Comparison of ENCODE assay signal across 8 cellular contexts in the genomic region with DNA sequence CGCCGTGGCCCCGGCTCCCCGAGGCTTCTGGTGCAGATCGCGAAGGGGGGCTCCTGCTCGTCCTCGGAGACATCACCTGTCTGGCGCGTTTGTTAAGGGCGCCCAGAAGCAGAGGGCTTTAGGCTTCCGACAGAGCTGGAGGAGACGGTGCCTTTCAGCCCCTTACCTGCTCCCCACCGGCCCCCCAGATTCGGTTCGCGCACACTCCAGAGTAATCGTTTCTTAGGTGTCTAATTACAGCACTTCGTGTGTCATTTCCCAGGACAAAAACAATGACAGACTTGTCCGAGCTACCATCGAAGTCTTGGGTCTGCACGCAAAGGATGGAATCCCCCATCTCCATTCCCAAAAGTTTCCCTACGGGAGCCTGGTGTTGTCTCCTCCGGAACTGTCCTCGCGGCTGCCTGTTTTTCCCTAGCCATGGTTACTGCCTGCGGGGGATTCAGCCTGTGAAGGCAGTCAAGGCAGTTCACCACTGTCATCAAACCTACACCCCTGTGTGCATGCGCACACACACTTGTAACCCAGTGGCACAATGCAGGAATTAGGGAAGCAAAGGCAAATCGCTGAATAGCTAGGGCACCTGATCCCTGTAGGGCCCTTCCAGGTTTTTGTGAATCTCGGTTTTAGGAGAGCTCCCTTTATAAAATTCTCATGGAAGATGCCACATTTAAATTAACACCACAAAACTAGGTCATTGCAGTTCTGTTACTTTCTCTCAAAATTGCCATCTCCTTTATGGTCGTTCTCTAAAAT. TPM values are rescaled to one million over a fixed set of nuclear protein-coding genes. Genes with fewer than 3 reads are reported as not detected.
DNase-seq lines count a peak whose midpoint lies in the region; ATAC-seq and TF ChIP-seq lines count a peak whose summit lies in the region.

No MANE protein-coding gene starts in this region.

- H3K9me3 Mint-ChIP-seq in brain: peaks cover 0 to 4% (median 0%) of the 10 kb centered on the region in 5 experiments
- peaks cover 1% of the 10 kb centered on the region for H3K9me3 Mint-ChIP-seq in progenitor cell of endocrine pancreas (ENCODE audit: low read depth)

- no peaks in the 10 kb centered on the region for H3K36me3 ChIP-seq in GM23248 (ENCODE audit: low read depth)
- H3K36me3 ChIP-seq in iPS DF 6.9 (ENCODE audit: control insufficient read depth, insufficient read depth, low read length): no peaks in the 10 kb centered on the region

- H3K36me3 Mint-ChIP-seq in brain: no peaks in the 10 kb centered on the region
- H3K36me3 Mint-ChIP-seq in progenitor cell of endocrine pancreas (ENCODE audit: insufficient read depth): no peaks in the 10 kb centered on the region

- no peaks in the 10 kb centered on the region for H3K4me1 ChIP-seq in GM23248 (ENCODE audit: insufficient read depth)
- H3K4me1 ChIP-seq in iPS DF 6.9 (ENCODE audit: control insufficient read depth, insufficient read depth, low read length): no peaks in the 10 kb centered on the region

- H3K4me3 ChIP-seq in GM23248 (peak overlapping the region; percentile 81), iPS DF 6.9 (ENCODE audit: low read length) (peak overlapping the region; percentile 81; the same call in 1 of the 2 replicates)

- H3K27ac Mint-ChIP-seq in brain (peak overlapping the region; percentile 98 to 100 (median 99)), progenitor cell of endocrine pancreas (peak overlapping the region; percentile 91)

- no peaks in the 10 kb centered on the region for H3K9me2 ChIP-seq in GM23248 (ENCODE audit: insufficient read depth)

- 9% methylated on average over 29 to 30 of the region's 31 CpGs for WGBS in GM23248 (ENCODE audit: low coverage in 1 of 2, low lambda C conversion rate in 2 of 2, missing lambda C conversion rate in 2 of 2), 2 experiments
- WGBS in iPS DF 6.9 (ENCODE audit: insufficient coverage, insufficient read length): 100% methylated on average over 1 of the region's 31 CpGs

- peaks cover 29% of the 10 kb centered on the region for H3K27me3 Mint-ChIP-seq in brain
- peaks cover 3% of the 10 kb centered on the region for H3K27me3 Mint-ChIP-seq in progenitor cell of endocrine pancreas

- H4K20me1 ChIP-seq in GM23248 (ENCODE audit: insufficient read depth): no peaks in the 10 kb centered on the region; the same call in 1 of the 2 replicates

- H3F3A ChIP-seq in GM23248 (ENCODE audit: insufficient read depth): 0 out of 2 replicates have a peak, but pooled peaks cover 12% of the 10 kb centered on the region

- H2AFZ ChIP-seq in GM23248: peak overlapping the region; percentile 74

- H3K27me3 ChIP-seq in GM23248 (replicated peaks; ENCODE audit: insufficient read depth) (no peaks in the 10 kb centered on the region), iPS DF 6.9 (ENCODE audit: control insufficient read depth, insufficient read depth, low read length) (no peaks in the 10 kb centered on the region)

- H3K79me2 ChIP-seq in GM23248 (ENCODE audit: insufficient read depth): peaks cover 37% of the 10 kb centered on the region

- in situ Hi-C loops in GM23248 (cut with MboI): no loop called here

- H3K9ac ChIP-seq in GM23248: peak overlapping the region; percentile 80

- no peaks in the 10 kb centered on the region for H3K9me3 ChIP-seq in GM23248 (ENCODE audit: low read depth)
- H3K9me3 ChIP-seq in iPS DF 6.9 (ENCODE audit: control insufficient read depth, insufficient read depth, low read length): no peaks in the 10 kb centered on the region

- H3K27ac ChIP-seq in GM23248: peak overlapping the region; percentile 49
- H3K27ac ChIP-seq in iPS DF 6.9 (ENCODE audit: low read length): no peak overlapping the region

- H3K4me2 ChIP-seq in GM23248 (ENCODE audit: unreplicated experiment): peak overlapping the region; percentile 99

- TF ChIP-seq CTCF in brain (conservative IDR thresholded peaks at IDR 0.05): no peak
- TF ChIP-seq CTCF in progenitor cell of endocrine pancreas (IDR thresholded peaks at IDR 0.05; ENCODE audit: unreplicated experiment): no peak

- DNase-seq in GM23248 (peak; percentile 51), NCI-H2227 treated with DMSO at 0.1 percent for 48 hours (lab: John Stamatoyannopoulos, UW) (peak; percentile 79), iPS DF 6.9 (ENCODE audit: low read depth, low spot score) (peak; percentile 54), progenitor cell of endocrine pancreas (ENCODE audit: low spot score, unreplicated experiment) (no peak), COLO829 (ENCODE audit: low spot score) (no peak)

- H3K4me1 Mint-ChIP-seq in brain: peaks cover 37% of the 10 kb centered on the region
- peaks cover 59% of the 10 kb centered on the region for H3K4me1 Mint-ChIP-seq in progenitor cell of endocrine pancreas (ENCODE audit: low read depth)

- ATAC-seq in HG03439 (IDR thresholded peaks at IDR 0.05; ENCODE audit: unreplicated experiment) (no peak), HG03460 (IDR thresholded peaks at IDR 0.05; ENCODE audit: unreplicated experiment) (no peak)

- H3K4me3 Mint-ChIP-seq in brain: peak overlapping the region; percentile 91 to 96 (median 94)
- H3K4me3 Mint-ChIP-seq in progenitor cell of endocrine pancreas (ENCODE audit: low read depth): peak overlapping the region; percentile 84

RNA-seq across cellular contexts. Expression of gene CDC42BPA, which starts 0.7 kb away (rescaled TPM):
- total RNA-seq in GM23248 (2014; rRNA removed; shearing (Covaris generic)): 37.9 and 39.1 TPM in 2 replicates
- 23.9 and 28.6 TPM in 2 replicates for polyA plus RNA-seq in GM23248 (2016; fragmentation: Nextera tagmentation; extraction: Ambion mirVana)
- polyA plus RNA-seq in brain (ENCODE audit: insufficient read depth, low read depth, low replicate concordance): 12.2 TPM
- 32.7 and 35.3 TPM in 2 replicates for total RNA-seq in progenitor cell of endocrine pancreas

Comparison
In these comparisons a context has a peak if more than half of its experiments do, and no peak if none do; other contexts are left out.
1. DNase-seq: peak in GM23248 (single experiment), NCI-H2227 treated with DMSO at 0.1 percent for 48 hours (single experiment) and iPS DF 6.9 (single experiment); none in progenitor cell of endocrine pancreas (single experiment) and COLO829 (single experiment).